In genomic region chr10:79241629-79241989, GRCh38 we compare ENCODE assay signal across 9 cellular contexts.
DNase-seq lines count a peak whose midpoint lies in the region; ATAC-seq and TF ChIP-seq lines count a peak whose summit lies in the region.
"Had no signal": no experiment of that assay in that cellular context is flagged by ENCODE, and none has a peak within 500 bp of the region (broad histone marks: within the 10 kb centered on the region; RNA-seq: fewer than 3 reads in every experiment).

No MANE protein-coding gene starts in this region.

- peaks cover 83% of the 10 kb centered on the region for H3K4me1 Mint-ChIP-seq in brain

- H3K9me3 Mint-ChIP-seq in brain, result no peaks in the 10 kb centered on the region

- H3K27ac ChIP-seq in heart left ventricle, result peak overlapping the region; percentile 3 to 93 (median 86)
- peak overlapping the region; percentile 72 for H3K27ac ChIP-seq in muscle layer of duodenum (ENCODE audit: low read length)
- peak overlapping the region; percentile 80 for H3K27ac ChIP-seq in upper lobe of right lung

- 46 to 59% (median 51%) methylated on average over 5 of the region's 5 CpGs for WGBS in heart left ventricle, 4 donors

- ATAC-seq in heart left ventricle, result no peak
- ATAC-seq in Right ventricle myocardium inferior, result no peak
- ATAC-seq in upper lobe of right lung, result no peak

- H3K9me3 ChIP-seq in heart left ventricle, result no peaks in the 10 kb centered on the region
- no peaks in the 10 kb centered on the region for H3K9me3 ChIP-seq in muscle layer of duodenum (ENCODE audit: control insufficient read depth in 1 of 2, low read length in 2 of 2)
- H3K9me3 ChIP-seq in upper lobe of right lung, result no peaks in the 10 kb centered on the region

- peaks cover 4% of the 10 kb centered on the region for H3K27me3 Mint-ChIP-seq in brain

- in situ Hi-C loops in ACHN (cut with HindIII; ENCODE audit: low pct_ligation_motif_present, low pct_unique_long_range_greater_than_20kb, low sequenced_read_pairs), result no loop called here

- peak overlapping the region in 9 of 12 donors; percentile 46 to 74 (median 61) for H3K4me3 ChIP-seq in heart left ventricle
- peak overlapping the region in 1 of 2 donors; percentile 60 for H3K4me3 ChIP-seq in muscle layer of duodenum (ENCODE audit: low read depth in 1 of 2, low read length in 2 of 2)
- H3K4me3 ChIP-seq in upper lobe of right lung, result peak overlapping the region; percentile 58

- H3K27me3 ChIP-seq in heart left ventricle, result no peaks in the 10 kb centered on the region
- H3K27me3 ChIP-seq in muscle layer of duodenum (ENCODE audit: low read depth, low read length), result no peaks in the 10 kb centered on the region
- no peaks in the 10 kb centered on the region for H3K27me3 ChIP-seq in upper lobe of right lung

- TF ChIP-seq CTCF in heart left ventricle (IDR thresholded peaks at IDR 0.05) (no peak), brain (conservative IDR thresholded peaks at IDR 0.05) (no peak), upper lobe of right lung (IDR thresholded peaks at IDR 0.05) (no peak)

- peak overlapping the region; percentile 82 to 88 (median 86) for H3K4me3 Mint-ChIP-seq in brain

- no peaks in the 10 kb centered on the region for H3K36me3 Mint-ChIP-seq in brain

- H3K36me3 ChIP-seq in heart left ventricle, result peaks cover 0 to 7% (median 0%) of the 10 kb centered on the region in 9 donors
- no peaks in the 10 kb centered on the region for H3K36me3 ChIP-seq in muscle layer of duodenum (ENCODE audit: control insufficient read depth in 1 of 2, insufficient read depth in 2 of 2, low read length in 2 of 2)
- H3K36me3 ChIP-seq in upper lobe of right lung, result no peaks in the 10 kb centered on the region

- peak overlapping the region; percentile 87 to 95 (median 93) for H3K27ac Mint-ChIP-seq in brain

- H3K4me1 ChIP-seq in heart left ventricle (peaks cover 44 to 97% (median 83%) of the 10 kb centered on the region in 12 donors), muscle layer of duodenum (ENCODE audit: control insufficient read depth in 1 of 2, insufficient read depth in 2 of 2, low read length in 2 of 2) (peaks cover 34 to 84% of the 10 kb centered on the region in 2 donors), upper lobe of right lung (peaks cover 87% of the 10 kb centered on the region)

- intact Hi-C loops in heart left ventricle (cut with DNase I), result loop anchor here in 2 of 10 donors (2.0 to 5.0 kb wide), 2 partner anchors 19 to 46 kb away; no protein-coding TSS in a partner anchor
- intact Hi-C loops in Right ventricle myocardium inferior (cut with DNase I), result loop anchor here (5.0 kb wide), 1 partner anchor 46 kb away; no protein-coding TSS in a partner anchor
- intact Hi-C loops in upper lobe of right lung (cut with DNase I), result no loop called here

- no peak for DNase-seq in heart left ventricle
- no peak for DNase-seq in Right ventricle myocardium inferior (ENCODE audit: missing footprints)
- DNase-seq in upper lobe of right lung, result no peak
- no peak for DNase-seq in ACHN
- DNase-seq in HT-29 (ENCODE audit: low spot score), result no peak
- DNase-seq in EL, result no peak
- DNase-seq: NCI-H1694 had no signal

- no peak for TF ChIP-seq POLR2A in heart left ventricle (IDR thresholded peaks at IDR 0.05)
